In the genomic region with DNA sequence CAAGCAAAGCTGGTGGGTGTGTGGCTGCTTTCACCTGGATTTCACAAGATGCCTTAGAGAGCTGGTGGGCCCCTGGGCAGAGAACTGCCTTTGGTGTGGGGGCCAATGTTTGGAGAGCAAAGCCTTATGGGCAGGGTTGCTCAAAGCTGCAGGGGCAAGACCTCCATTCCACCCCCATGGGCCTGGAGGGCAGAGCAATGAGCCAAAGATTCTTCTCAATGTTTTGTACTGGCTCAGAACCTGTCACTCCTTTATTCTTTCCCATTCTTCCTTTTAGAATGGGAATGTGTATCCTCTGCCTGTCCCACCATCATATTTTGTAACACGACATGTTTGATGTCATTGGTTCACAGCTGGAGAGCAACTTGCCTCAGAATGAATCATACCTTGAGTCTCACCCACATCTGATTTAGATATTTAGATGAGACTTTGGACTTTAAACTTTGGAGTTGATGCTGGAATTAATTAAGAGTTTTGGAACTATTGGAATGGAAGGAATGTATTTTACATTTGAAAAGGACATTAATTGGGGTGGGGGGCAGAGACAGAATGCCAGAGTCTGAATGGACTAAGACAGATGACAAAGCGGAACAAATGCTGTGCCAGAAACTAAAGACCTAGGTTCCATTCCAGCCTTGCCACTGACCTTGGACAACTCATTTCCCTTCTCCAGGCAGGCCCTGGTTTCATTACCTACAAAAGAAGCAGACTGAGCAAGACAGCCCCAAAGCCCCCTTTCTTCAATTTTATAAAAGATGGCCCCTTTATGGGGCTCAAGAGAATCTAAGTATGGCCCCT, we compare ENCODE assay signal across 11 cellular contexts.
A peak's percentile ranks its signal among the peaks of the same experiment; 100 is the strongest.
DNase-seq lines count a peak whose midpoint lies in the region; FAIRE-seq and TF ChIP-seq lines count a peak whose summit lies in the region.
"Had no signal": no experiment of that assay in that cellular context is flagged by ENCODE, and none has a peak within 500 bp of the region (broad histone marks: within the 10 kb centered on the region; RNA-seq: fewer than 3 reads in every experiment).

No MANE protein-coding gene starts in this region.

- H3K4me2 ChIP-seq in H1 (ENCODE audit: insufficient read depth in 1 of 2, low read depth in 2 of 2, low read length in 2 of 2) (peak overlapping the region; percentile 43), trophoblast cell (ENCODE audit: low read length) (no peak overlapping the region)

- H3K18ac ChIP-seq in H1 (ENCODE audit: extremely low read depth, low read length) (peak overlapping the region; percentile 95), trophoblast cell (ENCODE audit: low read length) (no peak overlapping the region)

- no peak overlapping the region for H3K14ac ChIP-seq in H1 (ENCODE audit: insufficient read length)
- no peak overlapping the region for H3K14ac ChIP-seq in trophoblast cell (ENCODE audit: low read length)

- H2AFZ ChIP-seq in H1 (ENCODE audit: low read length), result no peak overlapping the region
- no peak overlapping the region for H2AFZ ChIP-seq in trophoblast cell (ENCODE audit: insufficient read depth, low read length, poor library complexity)

- peak overlapping the region; percentile 31; the same call in 1 of the 2 replicates for H3K4me3 ChIP-seq in HUES6 (ENCODE audit: low read depth, low read length)
- peak overlapping the region in 2 of 4 experiments; percentile 5 to 13; a peak in 2 of 8 replicates for H3K4me3 ChIP-seq in H1 (ENCODE audit: extremely low read depth in 1 of 4, insufficient read depth in 2 of 4, low read depth in 3 of 4, low read length in 4 of 4)
- H3K4me3 ChIP-seq in trophoblast cell (ENCODE audit: low read depth, low read length), result no peak overlapping the region

- no peak for TF ChIP-seq RAD21 in H1 (IDR thresholded peaks at IDR 0.05 in 1 of 2, conservative IDR thresholded peaks at IDR 0.05 in 1 of 2; ENCODE audit: low read depth in 2 of 2, low read length in 2 of 2)

- CTCF ChIA-PET in H1 (lab: Charles Lee; ENCODE audit: partially characterized antibody), result interaction anchor here (0.7 to 2.2 kb wide), 5 partner anchors 10 to 96 kb away, joined by 4 to 11 read pairs (median 5); no protein-coding TSS in a partner anchor

- no peak for TF ChIP-seq EP300 in H1 (IDR thresholded peaks at IDR 0.05; ENCODE audit: borderline replicate concordance in 1 of 2, low read depth in 2 of 2, low read length in 2 of 2)

- WGBS in H1 (ENCODE audit: extremely low coverage in 1 of 2, insufficient coverage in 1 of 2, insufficient read length in 1 of 2, insufficient replicate concordance in 2 of 2, low coverage in 1 of 2, low lambda C conversion rate in 2 of 2, missing lambda C conversion rate in 1 of 2), 2 experiments, result 51% methylated on average over 2 of the region's 2 CpGs; no CpG with 5 or more reads in 1 of the 2 experiments
- WGBS in trophoblast cell (ENCODE audit: extremely low coverage, insufficient coverage, insufficient read length), result no CpG with 5 or more reads among the region's 2 CpGs

- H3K79me1 ChIP-seq in H1 (ENCODE audit: low read depth, low read length) (no peaks in the 10 kb centered on the region), trophoblast cell (ENCODE audit: low read length) (no peaks in the 10 kb centered on the region)

- no peak overlapping the region for H4K5ac ChIP-seq in H1 (ENCODE audit: insufficient read length, low read depth, low read length)

- no peaks in the 10 kb centered on the region for H3K36me3 ChIP-seq in HUES6 (ENCODE audit: control insufficient read depth, insufficient read depth, low read length)
- H3K36me3 ChIP-seq in H1 (ENCODE audit: control insufficient read depth in 2 of 4, insufficient read depth in 4 of 4, low read length in 3 of 4), result no peaks in the 10 kb centered on the region
- H3K36me3 ChIP-seq in trophoblast cell (ENCODE audit: control insufficient read depth in 1 of 2, insufficient read depth in 2 of 2, low read length in 2 of 2), result no peaks in the 10 kb centered on the region

- H2BK20ac ChIP-seq in H1 (ENCODE audit: low read length), result peak overlapping the region; percentile 98; the same call in 1 of the 2 replicates

- no peaks in the 10 kb centered on the region for H4K20me1 ChIP-seq in H1 (replicated peaks in 1 of 2; ENCODE audit: control insufficient read depth in 1 of 2, insufficient read depth in 2 of 2, low read length in 2 of 2)

- H4K8ac ChIP-seq in H1 (ENCODE audit: extremely low read depth, insufficient read depth, low read length) (no peak overlapping the region), trophoblast cell (ENCODE audit: low read depth, low read length) (no peak overlapping the region)

- DNase-seq in AG09319 (ENCODE audit: extremely low read depth, low read depth), result peak; percentile 44
- DNase-seq in H1 (ENCODE audit: low read depth in 1 of 2, low spot score in 2 of 2), result no peak
- peak; percentile 89 to 93 for DNase-seq in trophoblast cell
- no peak for DNase-seq in activated T-cell treated with anti-CD3 and anti-CD28 coated beads, Interleukin-2, amount 50 U/mL, for 48 hours
- DNase-seq in NCI-H1436 (lab: John Stamatoyannopoulos, UW), result no peak
- DNase-seq in T-helper 1 cell, result no peak
- DNase-seq in MV-4-11 (lab: John Stamatoyannopoulos, UW), result no peak
- DNase-seq: activated CD4-positive, alpha-beta T cell treated with anti-CD3 and anti-CD28 coated beads for 1 hour; CD4-positive, alpha-beta memory T cell; left colon had no signal

- no peak overlapping the region for H4K12ac ChIP-seq in trophoblast cell (ENCODE audit: low read depth, low read length)

- peaks cover 53% of the 10 kb centered on the region for H3K4me1 ChIP-seq in HUES6 (ENCODE audit: control insufficient read depth, insufficient read depth, low read length)
- peaks cover 7 to 27% (median 20%) of the 10 kb centered on the region in 4 experiments for H3K4me1 ChIP-seq in H1 (replicated peaks in 1 of 4; ENCODE audit: control insufficient read depth in 3 of 4, insufficient read depth in 4 of 4, low read length in 3 of 4)
- H3K4me1 ChIP-seq in trophoblast cell (ENCODE audit: control insufficient read depth in 1 of 2, insufficient read depth in 2 of 2, low read length in 2 of 2), result peaks cover 0 to 3% of the 10 kb centered on the region in 2 experiments

- H3K23ac ChIP-seq in H1 (ENCODE audit: insufficient read length) (no peak overlapping the region), trophoblast cell (ENCODE audit: low read length) (no peak overlapping the region)

- H2BK120ac ChIP-seq in H1 (replicated peaks; ENCODE audit: low read depth, low read length), result peak overlapping the region; percentile 58
- no peak overlapping the region for H2BK120ac ChIP-seq in trophoblast cell (ENCODE audit: insufficient read depth, low read length, poor library complexity)

- POLR2A ChIA-PET in H1 (lab: Charles Lee; ENCODE audit: partially characterized antibody), result interaction anchor here (1.5 kb wide), 1 partner anchor 10 kb away, joined by 3 read pairs; no protein-coding TSS in a partner anchor

- H2BK15ac ChIP-seq in H1 (ENCODE audit: low read length), result 0 out of 2 replicates have a peak overlapping the region, but pooled peaks have one; percentile 5

- peak overlapping the region; percentile 17 for H3K4ac ChIP-seq in H1 (replicated peaks; ENCODE audit: insufficient read length, low read depth, low read length)
- H3K4ac ChIP-seq in trophoblast cell (ENCODE audit: low read depth, low read length), result no peak overlapping the region

- TF ChIP-seq CTCF in AG09319 (IDR thresholded peaks at IDR 0.05; ENCODE audit: low read depth, low read length) (no peak), H1 (IDR thresholded peaks at IDR 0.05; ENCODE audit: control extremely low read depth in 1 of 3, insufficient read depth in 1 of 3, low read depth in 1 of 3, low read length in 3 of 3) (no peak)

- H2AK5ac ChIP-seq in H1 (ENCODE audit: low read depth, low read length), result peak overlapping the region; percentile 45; the same call in 1 of the 2 replicates
- H2AK5ac ChIP-seq in trophoblast cell (ENCODE audit: low read length), result no peak overlapping the region

- H4K91ac ChIP-seq in H1 (replicated peaks; ENCODE audit: insufficient read length, low read length), result peak overlapping the region; percentile 45
- H4K91ac ChIP-seq in trophoblast cell (ENCODE audit: low read depth, low read length), result no peak overlapping the region

- H3K23me2 ChIP-seq in H1 (ENCODE audit: low read depth, low read length), result no peaks in the 10 kb centered on the region

- H3K9ac ChIP-seq in HUES6 (ENCODE audit: low read length), result peak overlapping the region; percentile 32
- no peak overlapping the region for H3K9ac ChIP-seq in H1 (replicated peaks in 1 of 4; ENCODE audit: extremely low read depth in 1 of 4, low read depth in 3 of 4, low read length in 3 of 4)
- H3K9ac ChIP-seq in trophoblast cell (ENCODE audit: low read length), result no peak overlapping the region

- no peak overlapping the region for H3K56ac ChIP-seq in H1 (replicated peaks; ENCODE audit: insufficient read length, low read depth, low read length)

- H3K79me2 ChIP-seq in H1 (ENCODE audit: control insufficient read depth in 1 of 2, insufficient read depth in 2 of 2, low read length in 2 of 2), result no peaks in the 10 kb centered on the region
- no peaks in the 10 kb centered on the region for H3K79me2 ChIP-seq in trophoblast cell (ENCODE audit: control insufficient read depth, insufficient read depth, low read length, poor library complexity)

- H2BK5ac ChIP-seq in H1 (ENCODE audit: low read depth, low read length) (peak overlapping the region; percentile 92; the same call in 1 of the 2 replicates), trophoblast cell (ENCODE audit: low read depth, low read length, poor library complexity) (no peak overlapping the region)

- H3K27ac ChIP-seq in HUES6 (ENCODE audit: low read depth, low read length) (peak overlapping the region; percentile 64), H1 (ENCODE audit: low read depth, low read length) (no peak overlapping the region), trophoblast cell (ENCODE audit: low read depth, low read length) (no peak overlapping the region)

- H3K27me3 ChIP-seq in HUES6 (ENCODE audit: control insufficient read depth, insufficient read depth, low read length) (no peaks in the 10 kb centered on the region), H1 (replicated peaks in 1 of 4; ENCODE audit: control insufficient read depth in 3 of 4, extremely low read depth in 1 of 4, insufficient read depth in 3 of 4, low read length in 3 of 4) (peaks cover 0 to 2% (median 0%) of the 10 kb centered on the region in 4 experiments; a peak in 1 of 7 replicates), trophoblast cell (ENCODE audit: insufficient read depth, low read length) (no peaks in the 10 kb centered on the region)

- H2BK12ac ChIP-seq in H1 (ENCODE audit: low read depth, low read length) (peak overlapping the region; percentile 89; the same call in 1 of the 2 replicates), trophoblast cell (ENCODE audit: low read length) (no peak overlapping the region)

- no peaks in the 10 kb centered on the region for H3K9me3 ChIP-seq in HUES6 (ENCODE audit: control insufficient read depth, insufficient read depth, low read depth, low read length)
- H3K9me3 ChIP-seq in H1 (ENCODE audit: insufficient read depth in 2 of 2, low read depth in 1 of 2, low read length in 1 of 2), result no peaks in the 10 kb centered on the region
- H3K9me3 ChIP-seq in trophoblast cell (ENCODE audit: insufficient read depth, low read depth, low read length), result no peaks in the 10 kb centered on the region

- FAIRE-seq in H1 (lab: Jason Lieb, UNC), result no peak

- no peak for TF ChIP-seq POLR2A in H1 (IDR thresholded peaks at IDR 0.05; ENCODE audit: control extremely low read depth in 1 of 2, low read depth in 2 of 2, low read length in 2 of 2)

Comparison
In these comparisons a context has a peak if more than half of its experiments do, and no peak if none do; other contexts are left out.
1. DNase-seq: peak in AG09319 (single experiment) and trophoblast cell (2 of 2); none in H1 (0 of 2), activated T-cell treated with anti-CD3 and anti-CD28 coated beads, Interleukin-2, amount 50 U/mL, for 48 hours (0 of 2), NCI-H1436 (single experiment), T-helper 1 cell (0 of 5) and MV-4-11 (single experiment).